In genomic region chr16:13995194-13995593, GRCh38 we compare ENCODE assay signal across 14 cellular contexts.
A peak's percentile ranks its signal among the peaks of the same experiment; 100 is the strongest.
DNase-seq lines count a peak whose midpoint lies in the region; ATAC-seq and TF ChIP-seq lines count a peak whose summit lies in the region.
"Had no signal": no experiment of that assay in that cellular context is flagged by ENCODE, and none has a peak within 500 bp of the region (broad histone marks: within the 10 kb centered on the region; RNA-seq: fewer than 3 reads in every experiment).

No MANE protein-coding gene starts in this region.

- peak overlapping the region; percentile 77 for H3K27ac ChIP-seq in right cardiac atrium (ENCODE audit: low read length)
- H3K27ac ChIP-seq in psoas muscle = peak overlapping the region; percentile 77
- H3K27ac ChIP-seq: 22Rv1 had no signal

- H3K4me1 ChIP-seq in right cardiac atrium (ENCODE audit: control insufficient read depth, insufficient read depth, low read length) = peaks cover 13% of the 10 kb centered on the region
- H3K4me1 ChIP-seq in psoas muscle = peaks cover 14% of the 10 kb centered on the region

- no peaks in the 10 kb centered on the region for H3K9me3 ChIP-seq in right cardiac atrium (ENCODE audit: control insufficient read depth, low read length)
- H3K9me3 ChIP-seq in psoas muscle = no peaks in the 10 kb centered on the region

- H3K27me3 ChIP-seq in right cardiac atrium (ENCODE audit: control insufficient read depth, insufficient read depth) (no peaks in the 10 kb centered on the region), psoas muscle (ENCODE audit: insufficient read depth in 3 of 3, low read length in 2 of 3) (no peaks in the 10 kb centered on the region)

- no peaks in the 10 kb centered on the region for H3K36me3 ChIP-seq in psoas muscle (ENCODE audit: insufficient read depth in 1 of 2, low read depth in 1 of 2)

- in situ Hi-C loops in G401 (cut with HindIII; ENCODE audit: low sequenced_read_pairs) = no loop called here

- H3K4me3 ChIP-seq in right cardiac atrium (ENCODE audit: low read length) (no peak overlapping the region), psoas muscle (peak overlapping the region; percentile 12)
- H3K4me3 ChIP-seq: GM12878, GM23338 had no signal

- peak; percentile 29 for DNase-seq in DMS53 (lab: John Stamatoyannopoulos, UW)
- no peak for DNase-seq in DMS53 treated with DMSO at 0.1 percent for 48 hours (lab: John Stamatoyannopoulos, UW; ENCODE audit: unreplicated experiment)
- no peak for DNase-seq in right cardiac atrium
- no peak for DNase-seq in Right ventricle myocardium superior
- no peak for DNase-seq in psoas muscle
- no peak for DNase-seq in NCI-H2029 treated with DMSO at 0.1 percent for 48 hours (lab: John Stamatoyannopoulos, UW)
- DNase-seq in G401 (ENCODE audit: low spot score) = no peak
- no peak for DNase-seq in stimulated activated CD4-positive, alpha-beta T cell treated with anti-CD3 and anti-CD28 coated beads, Interleukin-2, amount 100 ng/mL, for 24 hours
- DNase-seq: CD8-positive, alpha-beta T cell; COR-L47; H7 had no signal

- WGBS in right cardiac atrium = 78% methylated on average over 1 of the region's 1 CpG
- WGBS in psoas muscle, 3 donors = 35 to 74% (median 51%) methylated on average over 1 of the region's 1 CpG

- no peak for TF ChIP-seq CTCF in psoas muscle (IDR thresholded peaks at IDR 0.05)

- no peak for ATAC-seq in right cardiac atrium
- no peak for ATAC-seq in Right ventricle myocardium superior (ENCODE audit: poor library complexity)
- ATAC-seq in psoas muscle = no peak
- ATAC-seq: CD8-positive, alpha-beta T cell; GM12878; GM23338 had no signal

- intact Hi-C loops in right cardiac atrium (cut with DNase I) (loop anchor here in 2 of 4 donors (5.0 to 10.0 kb wide), 2 partner anchors 60 to 77 kb away; partner anchors contain the start of gene MRTFB (in 1 of the 2)), Right ventricle myocardium superior (cut with DNase I) (no loop called here), psoas muscle (cut with DNase I) (no loop called here)
